ENCODE assay signal across 10 cellular contexts in genomic region chr5:175867587-175868347, GRCh38. TPM values are rescaled to one million over a fixed set of nuclear protein-coding genes. Genes with fewer than 3 reads are reported as not detected.
DNase-seq lines count a peak whose midpoint lies in the region; ATAC-seq and TF ChIP-seq lines count a peak whose summit lies in the region.
"Had no signal": no experiment of that assay in that cellular context is flagged by ENCODE, and none has a peak within 500 bp of the region (broad histone marks: within the 10 kb centered on the region; RNA-seq: fewer than 3 reads in every experiment).

No MANE protein-coding gene starts in this region.

- H3K4me3 Mint-ChIP-seq in glutamatergic neuron (ENCODE audit: unreplicated experiment): no peak overlapping the region
- H3K4me3 Mint-ChIP-seq: T-helper 1 cell treated with Interleukin-12 subunit alpha and Interleukin-12 subunit beta and Interleukin-4 antibody, amounts not matched to agents 30 μg/mL and 1 μg/mL, for 36 hours had no signal

- intact Hi-C loops in lower lobe of right lung (cut with DNase I): no loop called here

- peaks cover 37% of the 10 kb centered on the region for H3K4me1 Mint-ChIP-seq in glutamatergic neuron (ENCODE audit: low read depth, unreplicated experiment)

- no peaks in the 10 kb centered on the region for H3K9me2 ChIP-seq in GM23248 (ENCODE audit: insufficient read depth)

- TF ChIP-seq CTCF in glutamatergic neuron (IDR thresholded peaks at IDR 0.05; ENCODE audit: partially characterized antibody, unreplicated experiment): peak; percentile 55
- no peak for TF ChIP-seq CTCF in lower lobe of right lung (IDR thresholded peaks at IDR 0.05)
- TF ChIP-seq CTCF in smooth muscle cell (IDR thresholded peaks at IDR 0.05; ENCODE audit: borderline replicate concordance, insufficient read depth, poor library complexity, severe bottlenecking): no peak

- H3K9me3 ChIP-seq in GM23248 (ENCODE audit: low read depth) (no peaks in the 10 kb centered on the region), lower lobe of right lung (no peaks in the 10 kb centered on the region), smooth muscle cell (replicated peaks; ENCODE audit: low read depth) (no peaks in the 10 kb centered on the region)

- DNase-seq in COLO668 (lab: John Stamatoyannopoulos, UW; ENCODE audit: unreplicated experiment) (peak; percentile 47), GM23248 (peak; percentile 26), NCI-H526 treated with DMSO at 0.1 percent for 48 hours (lab: John Stamatoyannopoulos, UW) (peak; percentile 47), glutamatergic neuron (peak; percentile 62), lower lobe of right lung (no peak), smooth muscle cell (lab: John Stamatoyannopoulos, UW; ENCODE audit: unreplicated experiment) (no peak)
- DNase-seq in stimulated activated naive CD4-positive, alpha-beta T cell treated with Interleukin-2 at 50 U/mL for 16 hours (lab: John Stamatoyannopoulos, UW): no peak

- H3K4me2 ChIP-seq in GM23248 (ENCODE audit: unreplicated experiment) (no peak overlapping the region), smooth muscle cell (no peak overlapping the region)

- H3K27ac Mint-ChIP-seq in glutamatergic neuron (ENCODE audit: unreplicated experiment): no peak overlapping the region
- H3K27ac Mint-ChIP-seq: T-helper 1 cell treated with Interleukin-12 subunit alpha and Interleukin-12 subunit beta and Interleukin-4 antibody, amounts not matched to agents 30 μg/mL and 1 μg/mL, for 36 hours had no signal

- H3K79me2 ChIP-seq in GM23248 (ENCODE audit: insufficient read depth) (no peaks in the 10 kb centered on the region), smooth muscle cell (ENCODE audit: low read depth) (no peaks in the 10 kb centered on the region)

- H3K4me1 ChIP-seq in GM23248 (ENCODE audit: insufficient read depth) (no peaks in the 10 kb centered on the region), lower lobe of right lung (peaks cover 10% of the 10 kb centered on the region), smooth muscle cell (ENCODE audit: low read depth) (peaks cover 8% of the 10 kb centered on the region)

- H3K9ac ChIP-seq in GM23248 (no peak overlapping the region), smooth muscle cell (ENCODE audit: low read depth) (no peak overlapping the region)

- 32 to 33% methylated on average over 16 of the region's 16 CpGs for WGBS in GM23248 (ENCODE audit: low coverage in 1 of 2, low lambda C conversion rate in 2 of 2, missing lambda C conversion rate in 2 of 2), 2 experiments
- 67% methylated on average over 16 of the region's 16 CpGs for WGBS in smooth muscle cell (ENCODE audit: low lambda C conversion rate)

- H3K36me3 Mint-ChIP-seq in glutamatergic neuron (ENCODE audit: unreplicated experiment): no peaks in the 10 kb centered on the region

- in situ Hi-C loops in GM23248 (cut with MboI): no loop called here

- H3K27ac ChIP-seq in GM23248: no peak overlapping the region
- no peak overlapping the region for H3K27ac ChIP-seq in lower lobe of right lung
- no peak overlapping the region for H3K27ac ChIP-seq in smooth muscle cell (ENCODE audit: low read depth)
- H3K27ac ChIP-seq: epithelial cell of prostate had no signal

- H3K27me3 ChIP-seq in GM23248 (replicated peaks; ENCODE audit: insufficient read depth): peaks cover 6% of the 10 kb centered on the region; the same call in 1 of the 2 replicates
- H3K27me3 ChIP-seq in lower lobe of right lung (ENCODE audit: low read depth): peaks cover 38% of the 10 kb centered on the region
- peaks cover 36% of the 10 kb centered on the region for H3K27me3 ChIP-seq in smooth muscle cell (ENCODE audit: low read depth)

- no peaks in the 10 kb centered on the region for H3F3A ChIP-seq in GM23248 (ENCODE audit: insufficient read depth)
- H3F3A ChIP-seq in smooth muscle cell (ENCODE audit: low read depth): no peaks in the 10 kb centered on the region

- H3K27me3 Mint-ChIP-seq in glutamatergic neuron (ENCODE audit: unreplicated experiment): peaks cover 8% of the 10 kb centered on the region

- H4K20me1 ChIP-seq in GM23248 (ENCODE audit: insufficient read depth): no peaks in the 10 kb centered on the region
- H4K20me1 ChIP-seq in smooth muscle cell (ENCODE audit: low read depth): peaks cover 5% of the 10 kb centered on the region

- H3K36me3 ChIP-seq in GM23248 (ENCODE audit: low read depth) (no peaks in the 10 kb centered on the region), lower lobe of right lung (no peaks in the 10 kb centered on the region), smooth muscle cell (ENCODE audit: low read depth) (no peaks in the 10 kb centered on the region)

- H3K4me3 ChIP-seq in GM23248 (no peak overlapping the region), lower lobe of right lung (no peak overlapping the region), smooth muscle cell (no peak overlapping the region)

- H3K9me3 Mint-ChIP-seq in glutamatergic neuron (ENCODE audit: unreplicated experiment): peaks cover 7% of the 10 kb centered on the region
- H3K9me3 Mint-ChIP-seq: T-helper 1 cell treated with Interleukin-12 subunit alpha and Interleukin-12 subunit beta and Interleukin-4 antibody, amounts not matched to agents 30 μg/mL and 1 μg/mL, for 36 hours had no signal

- ATAC-seq in lower lobe of right lung (no peak), GM18498 (IDR thresholded peaks at IDR 0.05; ENCODE audit: unreplicated experiment) (no peak)

- H2AFZ ChIP-seq in GM23248 (no peak overlapping the region), smooth muscle cell (ENCODE audit: low read depth) (no peak overlapping the region)

RNA-seq across cellular contexts. Expression of gene CPLX2, which starts 3.6 kb away (rescaled TPM):
- total RNA-seq in GM23248 (2014; rRNA removed; shearing (Covaris generic)): not detected in 2 replicates
- polyA plus RNA-seq in GM23248 (2016; fragmentation: Nextera tagmentation; extraction: Ambion mirVana): not detected in 2 replicates
- 162 TPM for total RNA-seq in glutamatergic neuron (ENCODE audit: unreplicated experiment)
- total RNA-seq in lower lobe of right lung: 0.09 TPM
- total RNA-seq in smooth muscle cell: not detected in 2 replicates
- 0.33 TPM in 1 of 2 replicates, not detected in the other for polyA plus RNA-seq in smooth muscle cell

Comparison
In these comparisons a context has a peak if more than half of its experiments do, and no peak if none do; other contexts are left out.
1. DNase-seq: peak in COLO668 (single experiment), GM23248 (single experiment), NCI-H526 treated with DMSO at 0.1 percent for 48 hours (single experiment) and glutamatergic neuron (single experiment); none in lower lobe of right lung (single experiment), smooth muscle cell (single experiment) and stimulated activated naive CD4-positive, alpha-beta T cell treated with Interleukin-2 at 50 U/mL for 16 hours (single experiment).
2. RNA of gene CPLX2, which starts 3.6 kb away (total RNA-seq): 162 TPM in glutamatergic neuron (single experiment); 0.09 TPM in lower lobe of right lung (single experiment), not detected in GM23248 and not detected in smooth muscle cell; every median in the first group is over 100 times any median in the second.